In genomic region chr1:29395724-29396437, GRCh38 we compare ENCODE assay signal across 19 cellular contexts.
DNase-seq lines count a peak whose midpoint lies in the region; ATAC-seq, FAIRE-seq and TF ChIP-seq lines count a peak whose summit lies in the region.
"Had no signal": no experiment of that assay in that cellular context is flagged by ENCODE, and none has a peak within 500 bp of the region (broad histone marks: within the 10 kb centered on the region; RNA-seq: fewer than 3 reads in every experiment).

No MANE protein-coding gene starts in this region.

- H3K4me1 ChIP-seq in right atrium auricular region (no peaks in the 10 kb centered on the region), small intestine (ENCODE audit: control insufficient read depth in 2 of 2, insufficient read depth in 1 of 2, low read depth in 1 of 2, low read length in 1 of 2) (no peaks in the 10 kb centered on the region), foreskin keratinocyte (no peaks in the 10 kb centered on the region)
- H3K4me1 ChIP-seq: A549 had no signal

- H3K27ac Mint-ChIP-seq in nephron: peak overlapping the region in 2 of 3 experiments; percentile 77 to 78
- H3K27ac Mint-ChIP-seq: CD14-positive monocyte had no signal

- H3K9me3 Mint-ChIP-seq in nephron: peaks cover 6% of the 10 kb centered on the region

- intact Hi-C loops in Right ventricle myocardium inferior (cut with DNase I): no loop called here

- H3K9me3 ChIP-seq in right atrium auricular region: peaks cover 0 to 5% of the 10 kb centered on the region in 2 donors
- no peaks in the 10 kb centered on the region for H3K9me3 ChIP-seq in small intestine (ENCODE audit: control insufficient read depth, low read depth)

- H3K27me3 ChIP-seq in right atrium auricular region (no peaks in the 10 kb centered on the region), bronchial epithelial cell (ENCODE audit: control insufficient read depth, insufficient read depth, low read length) (no peaks in the 10 kb centered on the region), small intestine (ENCODE audit: control insufficient read depth in 2 of 2, insufficient read depth in 2 of 2, low read length in 2 of 2) (peaks cover 0 to 2% of the 10 kb centered on the region in 2 donors), foreskin keratinocyte (peaks cover 6% of the 10 kb centered on the region)

- WGBS in small intestine, 3 donors: 34 to 44% (median 42%) methylated on average over 6 of the region's 6 CpGs

- ATAC-seq in Right ventricle myocardium inferior: no peak
- no peak for ATAC-seq in foreskin keratinocyte
- ATAC-seq: A549 had no signal

- peaks cover 12% of the 10 kb centered on the region for H3K27me3 Mint-ChIP-seq in nephron (ENCODE audit: low read depth)

- peak; percentile 23 for DNase-seq in right atrium auricular region (ENCODE audit: low spot score)
- no peak for DNase-seq in Right ventricle myocardium inferior (ENCODE audit: missing footprints)
- no peak for DNase-seq in bronchial epithelial cell (ENCODE audit: low read depth)
- no peak for DNase-seq in small intestine
- no peak for DNase-seq in foreskin keratinocyte
- no peak for DNase-seq in hepatic stellate cell (ENCODE audit: low spot score)
- DNase-seq: AML-193, COR-L47, MM.1S, NCI-H2107, NCI-H226, NCI-H524 treated with DMSO at 0.1 percent for 48 hours, SHP77 treated with DMSO at 0.1 percent for 48 hours had no signal

- H3K4me3 ChIP-seq in right atrium auricular region: no peak overlapping the region
- H3K4me3 ChIP-seq in bronchial epithelial cell (ENCODE audit: low read depth, low read length): no peak overlapping the region
- no peak overlapping the region for H3K4me3 ChIP-seq in small intestine (ENCODE audit: low read depth in 1 of 2, low read length in 2 of 2)
- H3K4me3 ChIP-seq: A549 had no signal

- H3K36me3 Mint-ChIP-seq in nephron (ENCODE audit: low read depth): no peaks in the 10 kb centered on the region
- H3K36me3 Mint-ChIP-seq: CD14-positive monocyte had no signal

- TF ChIP-seq CTCF in right atrium auricular region (IDR thresholded peaks at IDR 0.05) (no peak), bronchial epithelial cell (IDR thresholded peaks at IDR 0.05; ENCODE audit: insufficient read depth, low read length, severe bottlenecking) (no peak), nephron (IDR thresholded peaks at IDR 0.05; ENCODE audit: unreplicated experiment in 3 of 3) (no peak), foreskin keratinocyte (conservative IDR thresholded peaks at IDR 0.05) (no peak)

- H3K27ac ChIP-seq in right atrium auricular region (no peak overlapping the region), small intestine (ENCODE audit: low read depth in 1 of 2, low read length in 1 of 2) (no peak overlapping the region), foreskin keratinocyte (no peak overlapping the region)
- H3K27ac ChIP-seq: A549, KMS-11 had no signal

- no peak overlapping the region for H3K4me3 Mint-ChIP-seq in nephron
- H3K4me3 Mint-ChIP-seq: CD14-positive monocyte had no signal

- H3K4me1 Mint-ChIP-seq in nephron: peaks cover 24% of the 10 kb centered on the region
- H3K4me1 Mint-ChIP-seq: CD14-positive monocyte had no signal

- peak; percentile 86 for FAIRE-seq in bronchial epithelial cell (lab: Jason Lieb, UNC)
- no peak for FAIRE-seq in small intestine (lab: Jason Lieb, UNC)
- FAIRE-seq: A549, H54, RCC 7860 had no signal

- H3K36me3 ChIP-seq in right atrium auricular region (no peaks in the 10 kb centered on the region), bronchial epithelial cell (ENCODE audit: control insufficient read depth, insufficient read depth, low read length) (no peaks in the 10 kb centered on the region), small intestine (ENCODE audit: control insufficient read depth in 2 of 2, insufficient read depth in 2 of 2, low read length in 2 of 2) (no peaks in the 10 kb centered on the region)
